Comparison of ENCODE assay signal across 12 cellular contexts in the genomic region with DNA sequence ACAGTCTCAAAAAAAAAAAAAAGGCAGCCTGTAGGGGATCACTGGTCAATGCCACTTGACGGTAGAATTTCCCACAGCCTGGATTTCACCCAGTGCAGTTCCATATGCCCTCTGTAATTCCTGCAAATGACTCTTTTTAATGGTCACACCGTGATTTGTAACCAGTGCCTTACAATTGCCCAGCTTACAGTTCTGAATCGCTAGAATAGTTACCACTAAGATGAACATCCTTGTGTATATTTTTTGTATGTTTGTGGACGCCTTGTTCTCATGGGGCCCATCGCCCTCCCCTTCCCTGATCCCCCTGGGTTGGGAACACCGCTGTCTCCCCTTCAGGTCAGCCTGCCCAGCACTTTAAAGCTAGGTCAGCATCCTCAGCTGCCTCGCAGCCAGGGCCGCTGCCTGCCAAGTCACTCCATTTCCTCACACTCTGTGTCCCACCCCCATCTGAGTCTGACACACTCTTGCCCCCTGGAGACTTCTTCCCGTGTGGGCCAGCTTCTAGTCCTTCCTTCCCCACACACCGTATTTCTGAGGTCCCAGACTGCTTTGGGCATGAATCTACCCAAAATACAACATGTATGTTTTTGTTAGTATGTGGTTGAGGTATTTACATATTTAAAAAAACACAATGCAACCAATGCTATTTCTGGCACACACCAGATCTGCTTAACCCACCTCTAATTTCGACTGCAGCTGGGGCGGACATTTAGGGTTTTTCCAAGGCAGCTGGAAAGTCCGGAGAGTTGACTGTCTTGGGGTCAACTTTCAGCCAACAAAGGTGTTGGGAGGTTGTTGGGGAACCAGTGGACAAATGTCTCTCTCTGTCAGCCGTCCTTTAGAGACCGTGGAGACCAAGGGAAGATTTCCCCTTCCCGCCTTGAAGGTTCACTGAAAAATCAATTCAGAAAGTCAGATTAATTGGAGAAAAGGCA.
A peak's percentile ranks its signal among the peaks of the same experiment; 100 is the strongest.
DNase-seq lines count a peak whose midpoint lies in the region; ATAC-seq and TF ChIP-seq lines count a peak whose summit lies in the region.
"Had no signal": no experiment of that assay in that cellular context is flagged by ENCODE, and none has a peak within 500 bp of the region (broad histone marks: within the 10 kb centered on the region; RNA-seq: fewer than 3 reads in every experiment).

No MANE protein-coding gene starts in this region.

- TF ChIP-seq CTCF in testis (IDR thresholded peaks at IDR 0.05) = no peak

- H3K18ac ChIP-seq in neuronal stem cell (ENCODE audit: low read length) = peak overlapping the region; percentile 29

- H3K36me3 ChIP-seq in neuronal stem cell (replicated peaks in 1 of 2; ENCODE audit: control insufficient read depth in 2 of 2, insufficient read depth in 2 of 2, low read length in 2 of 2) = no peaks in the 10 kb centered on the region
- no peaks in the 10 kb centered on the region for H3K36me3 ChIP-seq in testis (ENCODE audit: low read depth, missing control alignments)
- H3K36me3 ChIP-seq: spleen, tibial artery had no signal

- no peaks in the 10 kb centered on the region for H3K79me1 ChIP-seq in neuronal stem cell (ENCODE audit: low read depth, low read length)

- H3K4ac ChIP-seq in neuronal stem cell (ENCODE audit: low read length) = no peak overlapping the region

- no peak overlapping the region for H2BK12ac ChIP-seq in neuronal stem cell (ENCODE audit: low read length)

- no peaks in the 10 kb centered on the region for H3K36me3 Mint-ChIP-seq in activated naive CD4-positive, alpha-beta T cell treated with anti-CD3 and anti-CD28 coated beads, Interleukin-2, amount 50 U/mL, for 72 hours

- no peak overlapping the region for H3K4me2 ChIP-seq in neuronal stem cell (ENCODE audit: insufficient read depth, low read length, poor library complexity, severe bottlenecking)

- ATAC-seq in GM18519 (IDR thresholded peaks at IDR 0.05; ENCODE audit: low FRiP score, unreplicated experiment) (peak; percentile 73), GM21619 (IDR thresholded peaks at IDR 0.05; ENCODE audit: unreplicated experiment) (peak; percentile 81), HG03439 (IDR thresholded peaks at IDR 0.05; ENCODE audit: unreplicated experiment) (peak; percentile 90)
- no peak for ATAC-seq in activated naive CD4-positive, alpha-beta T cell treated with anti-CD3 and anti-CD28 coated beads, Interleukin-2, amount 50 U/mL, for 72 hours

- no peak overlapping the region for H2AFZ ChIP-seq in neuronal stem cell (ENCODE audit: low read length)

- H3K4me1 ChIP-seq in neuronal stem cell (ENCODE audit: control insufficient read depth in 2 of 2, insufficient read depth in 1 of 2, low read depth in 1 of 2, low read length in 2 of 2) (peaks cover 0 to 4% of the 10 kb centered on the region in 2 donors), testis (no peaks in the 10 kb centered on the region)
- H3K4me1 ChIP-seq: spleen, tibial artery had no signal

- H3K27me3 ChIP-seq in neuronal stem cell (ENCODE audit: control insufficient read depth in 3 of 3, insufficient read depth in 3 of 3, low read depth in 1 of 3, low read length in 3 of 3) (peaks cover 0 to 4% (median 0%) of the 10 kb centered on the region in 3 experiments), testis (no peaks in the 10 kb centered on the region)
- H3K27me3 ChIP-seq: spleen had no signal

- H3K4me3 ChIP-seq in neuronal stem cell (ENCODE audit: low read length in 2 of 2) = no peak overlapping the region
- no peak overlapping the region for H3K4me3 ChIP-seq in testis
- H3K4me3 ChIP-seq: lung, spleen, tibial artery had no signal

- DNase-seq in neuronal stem cell (ENCODE audit: low spot score) = no peak
- DNase-seq in activated CD4-positive, alpha-beta T cell treated with anti-CD3 and anti-CD28 coated beads for 1 hour = no peak
- no peak for DNase-seq in testis
- no peak for DNase-seq in GOT3 (lab: John Stamatoyannopoulos, UW)
- no peak for DNase-seq in activated naive CD4-positive, alpha-beta T cell treated with anti-CD3 and anti-CD28 coated beads, Interleukin-2, amount 50 U/mL, for 72 hours (ENCODE audit: low spot score in 2 of 2)
- DNase-seq: SIG-M5, spleen, tibial artery had no signal

- no peak overlapping the region for H3K23ac ChIP-seq in neuronal stem cell (ENCODE audit: low read depth, low read length, poor library complexity)

- H2BK120ac ChIP-seq in neuronal stem cell (ENCODE audit: low read depth, low read length) = no peak overlapping the region

- H3K9me3 Mint-ChIP-seq in activated naive CD4-positive, alpha-beta T cell treated with anti-CD3 and anti-CD28 coated beads, Interleukin-2, amount 50 U/mL, for 72 hours = no peaks in the 10 kb centered on the region

- intact Hi-C loops in testis (cut with DNase I; ENCODE audit: low total_unique reads) = no loop called here

- H3K27ac Mint-ChIP-seq in activated naive CD4-positive, alpha-beta T cell treated with anti-CD3 and anti-CD28 coated beads, Interleukin-2, amount 50 U/mL, for 72 hours = no peak overlapping the region

- WGBS in neuronal stem cell (ENCODE audit: extremely low coverage in 2 of 2, insufficient read length in 2 of 2, insufficient replicate concordance in 1 of 2), 2 donors = no CpG with 5 or more reads among the region's 16 CpGs
- 76 to 78% methylated on average over 16 of the region's 16 CpGs for WGBS in testis, 2 donors

- H2AK5ac ChIP-seq in neuronal stem cell (ENCODE audit: low read depth, low read length) = no peak overlapping the region

- no peak for TF ChIP-seq POLR2A in testis (IDR thresholded peaks at IDR 0.05)

- H3K27ac ChIP-seq in neuronal stem cell (replicated peaks; ENCODE audit: low read length) (no peak overlapping the region), testis (no peak overlapping the region)
- H3K27ac ChIP-seq: tibial artery had no signal

- H2BK15ac ChIP-seq in neuronal stem cell (ENCODE audit: low read length) = no peak overlapping the region

- H3K14ac ChIP-seq in neuronal stem cell (ENCODE audit: low read length) = no peak overlapping the region

- H3K9ac ChIP-seq in neuronal stem cell (ENCODE audit: low read depth, low read length, poor library complexity) = no peak overlapping the region

- H4K8ac ChIP-seq in neuronal stem cell (ENCODE audit: low read depth, low read length) = no peak overlapping the region

- no peak overlapping the region for H4K91ac ChIP-seq in neuronal stem cell (ENCODE audit: low read depth, low read length, poor library complexity)

- no peak overlapping the region for H2BK5ac ChIP-seq in neuronal stem cell (ENCODE audit: low read length)

- H3K9me3 ChIP-seq in neuronal stem cell (replicated peaks in 1 of 2; ENCODE audit: control insufficient read depth in 2 of 2, insufficient read depth in 1 of 2, low read depth in 1 of 2, low read length in 2 of 2) = no peaks in the 10 kb centered on the region
- H3K9me3 ChIP-seq in testis = no peaks in the 10 kb centered on the region
- H3K9me3 ChIP-seq: spleen, tibial artery had no signal

Comparison
In these comparisons a context has a peak if more than half of its experiments do, and no peak if none do; other contexts are left out.
1. ATAC-seq: peak in GM18519 (single experiment), GM21619 (single experiment) and HG03439 (single experiment); none in activated naive CD4-positive, alpha-beta T cell treated with anti-CD3 and anti-CD28 coated beads, Interleukin-2, amount 50 U/mL, for 72 hours (0 of 2).